In genomic region chr7:156184164-156184563, GRCh38 we compare ENCODE assay signal across 1 cellular context.
TF ChIP-seq lines count a peak whose summit lies in the region.

No MANE protein-coding gene starts in this region.

TF ChIP-seq in H1, 55 proteins besides CTCF, POLR2A, EP300 and RAD21 (continued from another document):
- TF ChIP-seq TBP (IDR thresholded peaks at IDR 0.05; ENCODE audit: low read depth, low read length): no peak
